In the genomic region with DNA sequence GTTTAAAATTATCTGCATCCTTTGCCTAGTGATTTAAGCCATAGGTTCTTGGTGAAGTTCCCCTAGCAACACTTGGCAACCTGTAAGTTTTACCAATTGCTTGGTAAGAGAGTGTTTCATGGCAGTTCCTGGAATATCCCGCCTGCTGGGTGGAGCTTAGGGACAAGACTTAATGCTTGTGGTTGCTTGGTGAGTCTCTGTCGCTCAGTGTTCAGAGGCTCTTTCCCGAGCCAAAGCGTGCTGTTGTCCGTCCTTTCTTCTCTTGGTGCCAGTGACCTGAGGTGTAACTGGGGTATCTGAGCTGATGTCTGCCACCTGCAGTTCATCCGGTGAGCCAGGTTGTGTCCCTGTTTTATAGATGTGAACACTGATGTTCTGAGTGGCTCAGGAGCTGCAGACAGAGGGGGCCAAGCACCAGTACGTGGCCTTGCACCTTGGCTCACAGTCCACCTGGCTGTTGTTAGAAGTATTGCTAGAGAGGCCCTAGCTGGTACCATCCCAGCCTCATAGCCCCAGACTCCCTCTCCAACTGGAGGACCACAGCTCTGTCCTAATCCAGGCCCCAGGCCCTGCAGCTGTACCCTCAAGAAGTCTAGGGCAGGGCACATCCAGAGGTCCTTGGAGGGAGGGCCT, we compare ENCODE assay signal across 10 cellular contexts. TPM values are rescaled to one million over a fixed set of nuclear protein-coding genes. Genes with fewer than 3 reads are reported as not detected.
DNase-seq lines count a peak whose midpoint lies in the region; ATAC-seq and TF ChIP-seq lines count a peak whose summit lies in the region.
"Had no signal": no experiment of that assay in that cellular context is flagged by ENCODE, and none has a peak within 500 bp of the region (broad histone marks: within the 10 kb centered on the region; RNA-seq: fewer than 3 reads in every experiment).

No MANE protein-coding gene starts in this region.

- no peaks in the 10 kb centered on the region for H3K36me3 Mint-ChIP-seq in activated naive CD4-positive, alpha-beta T cell treated with anti-CD3 and anti-CD28 coated beads, Interleukin-2, amount 50 U/mL, for 24 hours
- no peaks in the 10 kb centered on the region for H3K36me3 Mint-ChIP-seq in activated naive CD4-positive, alpha-beta T cell treated with anti-CD3 and anti-CD28 coated beads, Interleukin-2, amount 10 ng/mL, durations not matched to agents 7 days and 5 days

- H3K9me2 ChIP-seq in OCI-LY7 (ENCODE audit: insufficient read depth, low read length) = no peaks in the 10 kb centered on the region

- 84% methylated on average over 7 of the region's 7 CpGs; no CpG with 5 or more reads in 1 of the 2 donors for WGBS in transverse colon (ENCODE audit: low coverage in 1 of 2), 2 donors

- no peaks in the 10 kb centered on the region for H3K27me3 ChIP-seq in transverse colon

- H3K27ac ChIP-seq in OCI-LY7 (ENCODE audit: low read depth, low read length, poor library complexity, severe bottlenecking) = no peak overlapping the region
- peak overlapping the region in 2 of 4 donors; percentile 67 to 71 for H3K27ac ChIP-seq in transverse colon
- H3K27ac ChIP-seq: psoas muscle had no signal

- no peak for TF ChIP-seq EP300 in transverse colon (IDR thresholded peaks at IDR 0.05; ENCODE audit: low read depth)

- no peak for ATAC-seq in GM21381 (IDR thresholded peaks at IDR 0.05; ENCODE audit: unreplicated experiment)

- H3K4me3 ChIP-seq in OCI-LY7 (ENCODE audit: low read depth, low read length, poor library complexity, severe bottlenecking) = no peak overlapping the region
- H3K4me3 ChIP-seq in fibroblast of pulmonary artery (replicated peaks; ENCODE audit: low read depth, low read length) = no peak overlapping the region
- no peak overlapping the region for H3K4me3 ChIP-seq in transverse colon
- H3K4me3 ChIP-seq: psoas muscle had no signal

- TF ChIP-seq POLR2A in transverse colon (IDR thresholded peaks at IDR 0.05) = no peak

- peak overlapping the region; percentile 35 for H3K27ac Mint-ChIP-seq in activated naive CD4-positive, alpha-beta T cell treated with anti-CD3 and anti-CD28 coated beads, Interleukin-2, amount 50 U/mL, for 24 hours
- H3K27ac Mint-ChIP-seq in activated naive CD4-positive, alpha-beta T cell treated with anti-CD3 and anti-CD28 coated beads, Interleukin-2, amount 10 ng/mL, durations not matched to agents 7 days and 5 days = no peak overlapping the region

- no TSS peak for BruUV-seq in OCI-LY7 (replicated peaks; lab: Mats Ljungman, UMichigan)

- CTCF ChIA-PET in activated naive CD4-positive, alpha-beta T cell treated with anti-CD3 and anti-CD28 coated beads, Interleukin-2, amount 10 ng/mL, durations not matched to agents 7 days and 5 days (lab: Charles Lee) = no interaction called here
- CTCF ChIA-PET in OCI-LY7 (lab: Charles Lee; ENCODE audit: unreplicated experiment) = no interaction called here

- H3K27me3 Mint-ChIP-seq in activated naive CD4-positive, alpha-beta T cell treated with anti-CD3 and anti-CD28 coated beads, Interleukin-2, amount 50 U/mL, for 24 hours = no peaks in the 10 kb centered on the region
- H3K27me3 Mint-ChIP-seq in activated naive CD4-positive, alpha-beta T cell treated with anti-CD3 and anti-CD28 coated beads, Interleukin-2, amount 10 ng/mL, durations not matched to agents 7 days and 5 days = no peaks in the 10 kb centered on the region

- H3K79me2 ChIP-seq in OCI-LY7 (ENCODE audit: insufficient read depth, low read depth, low read length) = no peaks in the 10 kb centered on the region

- H3K4me3 Mint-ChIP-seq in activated naive CD4-positive, alpha-beta T cell treated with anti-CD3 and anti-CD28 coated beads, Interleukin-2, amount 50 U/mL, for 24 hours = no peak overlapping the region
- H3K4me3 Mint-ChIP-seq in activated naive CD4-positive, alpha-beta T cell treated with anti-CD3 and anti-CD28 coated beads, Interleukin-2, amount 10 ng/mL, durations not matched to agents 7 days and 5 days = no peak overlapping the region

- H2AFZ ChIP-seq in OCI-LY7 (ENCODE audit: low read length) = no peak overlapping the region

- H3K4me1 Mint-ChIP-seq in activated naive CD4-positive, alpha-beta T cell treated with anti-CD3 and anti-CD28 coated beads, Interleukin-2, amount 50 U/mL, for 24 hours = peaks cover 73% of the 10 kb centered on the region
- H3K4me1 Mint-ChIP-seq in activated naive CD4-positive, alpha-beta T cell treated with anti-CD3 and anti-CD28 coated beads, Interleukin-2, amount 10 ng/mL, durations not matched to agents 7 days and 5 days = peaks cover 30% of the 10 kb centered on the region

- H3K9me3 ChIP-seq in OCI-LY7 (ENCODE audit: low read length) (no peaks in the 10 kb centered on the region), transverse colon (no peaks in the 10 kb centered on the region)
- H3K9me3 ChIP-seq: Caco-2, psoas muscle had no signal

- no peak for DNase-seq in activated naive CD4-positive, alpha-beta T cell treated with anti-CD3 and anti-CD28 coated beads, Interleukin-2, amount 10 ng/mL, durations not matched to agents 7 days and 5 days
- peak; percentile 35 for DNase-seq in OCI-LY7 (ENCODE audit: low spot score)
- no peak for DNase-seq in fibroblast of pulmonary artery (ENCODE audit: low read depth)
- no peak for DNase-seq in transverse colon
- DNase-seq in GF-D8 (lab: John Stamatoyannopoulos, UW) = no peak
- no peak for DNase-seq in NCI-H2029 (lab: John Stamatoyannopoulos, UW)

- no peaks in the 10 kb centered on the region for H3K9me3 Mint-ChIP-seq in activated naive CD4-positive, alpha-beta T cell treated with anti-CD3 and anti-CD28 coated beads, Interleukin-2, amount 50 U/mL, for 24 hours
- no peaks in the 10 kb centered on the region for H3K9me3 Mint-ChIP-seq in activated naive CD4-positive, alpha-beta T cell treated with anti-CD3 and anti-CD28 coated beads, Interleukin-2, amount 10 ng/mL, durations not matched to agents 7 days and 5 days

- POLR2A ChIA-PET in OCI-LY7 (lab: Charles Lee) = interaction anchor here (0.6 to 0.7 kb wide), 2 partner anchors 10 to 56 kb away, joined by 3 to 4 read pairs; no protein-coding TSS in a partner anchor

- intact Hi-C loops in OCI-LY7 (cut with micrococcal nuclease; ENCODE audit: unreplicated experiment) (no loop called here), transverse colon (cut with DNase I; ENCODE audit: low total_unique reads) (no loop called here)

- in situ Hi-C loops in transverse colon (cut with MboI; ENCODE audit: low pct_ligation_motif_present in 1 of 4, low pct_unique_long_range_greater_than_20kb in 1 of 4, low sequenced_read_pairs in 3 of 4) = no loop called here

- H3K4me1 ChIP-seq in OCI-LY7 (ENCODE audit: insufficient read depth, low read length, poor library complexity, severe bottlenecking) (no peaks in the 10 kb centered on the region), transverse colon (peaks cover 18 to 47% (median 25%) of the 10 kb centered on the region in 4 donors)

- H3K4me2 ChIP-seq in OCI-LY7 (ENCODE audit: low read length) = no peak overlapping the region

- no peaks in the 10 kb centered on the region; the same call in 1 of the 2 replicates for H4K20me1 ChIP-seq in OCI-LY7 (ENCODE audit: insufficient read depth, low read length)

- H3K36me3 ChIP-seq in OCI-LY7 (ENCODE audit: insufficient read depth, low read length) = no peaks in the 10 kb centered on the region
- no peaks in the 10 kb centered on the region for H3K36me3 ChIP-seq in transverse colon

- TF ChIP-seq CTCF in OCI-LY7 (conservative IDR thresholded peaks at IDR 0.05; ENCODE audit: low read length) (peak; percentile 40), fibroblast of pulmonary artery (IDR thresholded peaks at IDR 0.05; ENCODE audit: low read length, missing control alignments) (peak; percentile 12), transverse colon (IDR thresholded peaks at IDR 0.05) (peak in 3 of 5 experiments; percentile 6 to 32 (median 11))

RNA-seq across cellular contexts. Expression of gene PHF2, which starts 16.1 kb away (rescaled TPM):
- 18.9 and 20.6 TPM in 2 replicates for total RNA-seq in OCI-LY7 (2014; rRNA removed; shearing (Covaris generic))
- total RNA-seq in OCI-LY7 (2022) (23.7 and 24.6 TPM in 2 replicates), transverse colon (10 to 100 TPM; 21.1 to 38.2 (median 21.3) TPM)
